ENCODE assay signal across 19 cellular contexts in genomic region chr13:73216381-73216831, GRCh38.
DNase-seq lines count a peak whose midpoint lies in the region; ATAC-seq and TF ChIP-seq lines count a peak whose summit lies in the region.
"Had no signal": no experiment of that assay in that cellular context is flagged by ENCODE, and none has a peak within 500 bp of the region (broad histone marks: within the 10 kb centered on the region; RNA-seq: fewer than 3 reads in every experiment).

No MANE protein-coding gene starts in this region.

- H3K4me3 ChIP-seq in IMR-90 (ENCODE audit: insufficient read depth, low read depth, low read length) = no peak overlapping the region
- no peak overlapping the region for H3K4me3 ChIP-seq in A673 (ENCODE audit: low read depth, low read length, poor library complexity, severe bottlenecking)
- H3K4me3 ChIP-seq: pancreas, SJSA1, uterus had no signal

- 0 out of 2 replicates have a peak overlapping the region, but pooled peaks have one; percentile 60 for H2BK20ac ChIP-seq in IMR-90 (ENCODE audit: low read depth, low read length)

- H3K79me1 ChIP-seq in IMR-90 (ENCODE audit: low read depth in 1 of 2, low read length in 2 of 2) = no peaks in the 10 kb centered on the region

- no peaks in the 10 kb centered on the region for H4K20me1 ChIP-seq in IMR-90 (ENCODE audit: insufficient read depth, low read length)

- no peak overlapping the region for H2BK15ac ChIP-seq in IMR-90 (ENCODE audit: low read depth, low read length)

- dilution Hi-C loops in IMR-90 (cut with HindIII; ENCODE audit: low sequenced_read_pairs, unreplicated experiment) = no loop called here

- H3K36me3 ChIP-seq in IMR-90 (ENCODE audit: control insufficient read depth, insufficient read depth, low read length) (no peaks in the 10 kb centered on the region), A673 (ENCODE audit: insufficient read depth, low read length, poor library complexity, severe bottlenecking) (no peaks in the 10 kb centered on the region)
- H3K36me3 ChIP-seq: pancreas, SJSA1, uterus had no signal

- peak overlapping the region; percentile 60; the same call in 1 of the 2 replicates for H3K18ac ChIP-seq in IMR-90 (ENCODE audit: low read depth, low read length)

- no peak overlapping the region for H3K56ac ChIP-seq in IMR-90 (ENCODE audit: extremely low read depth, insufficient read depth, low read length)

- H3K27ac ChIP-seq in IMR-90 (ENCODE audit: insufficient read depth, low read length) = no peak overlapping the region
- H3K27ac ChIP-seq in A673 (ENCODE audit: low read depth, low read length, poor library complexity, severe bottlenecking) = no peak overlapping the region
- H3K27ac ChIP-seq: pancreas, SJSA1 had no signal

- no peak overlapping the region for H2BK5ac ChIP-seq in IMR-90 (ENCODE audit: low read depth, low read length, poor library complexity, severe bottlenecking)

- H2AFZ ChIP-seq in IMR-90 (replicated peaks; ENCODE audit: low read length, poor library complexity) = no peak overlapping the region

- ATAC-seq in IMR-90 (ENCODE audit: low read depth) (no peak), sciatic nerve (peak; percentile 27)
- ATAC-seq: activated CD4-positive, alpha-beta T cell treated with anti-CD3 and anti-CD28 coated beads for 36 hours; left lobe of liver; pancreas had no signal

- peaks cover 2% of the 10 kb centered on the region; the same call in 1 of the 2 replicates for H3K4me1 ChIP-seq in IMR-90 (ENCODE audit: control insufficient read depth, insufficient read depth, low read length)
- peaks cover 5% of the 10 kb centered on the region for H3K4me1 ChIP-seq in A673 (ENCODE audit: insufficient read depth, low read length, poor library complexity, severe bottlenecking)
- H3K4me1 ChIP-seq: pancreas, SJSA1, uterus had no signal

- 0 out of 2 replicates have a peak, but pooled peaks cover 2% of the 10 kb centered on the region for H3K9me1 ChIP-seq in IMR-90 (ENCODE audit: insufficient read depth, low read length)

- TF ChIP-seq RAD21 in IMR-90 (IDR thresholded peaks at IDR 0.05; ENCODE audit: low read length) = no peak

- TF ChIP-seq CTCF in IMR-90 (conservative IDR thresholded peaks at IDR 0.05; ENCODE audit: low read depth, low read length) (no peak), A673 (conservative IDR thresholded peaks at IDR 0.05; ENCODE audit: low read depth, low read length) (no peak)

- H3K4ac ChIP-seq in IMR-90 (ENCODE audit: low read depth, low read length) = no peak overlapping the region

- in situ Hi-C loops in IMR-90 (cut with MboI; ENCODE audit: low sequenced_read_pairs) = no loop called here

- H3K9ac ChIP-seq in IMR-90 (ENCODE audit: low read depth, low read length) = no peak overlapping the region

- TF ChIP-seq POLR2A in IMR-90 (IDR thresholded peaks at IDR 0.05; ENCODE audit: low read depth, low read length) = no peak

- H3K27me3 ChIP-seq in IMR-90 (ENCODE audit: control insufficient read depth, insufficient read depth, low read length) (no peaks in the 10 kb centered on the region), A673 (replicated peaks; ENCODE audit: insufficient read depth, low read depth, low read length, poor library complexity) (no peaks in the 10 kb centered on the region)
- H3K27me3 ChIP-seq: pancreas, SJSA1, uterus had no signal

- peak overlapping the region; percentile 78; the same call in 1 of the 2 replicates for H3K14ac ChIP-seq in IMR-90 (replicated peaks; ENCODE audit: low read depth, low read length)

- POLR2A ChIA-PET in IMR-90 (lab: Charles Lee; ENCODE audit: unreplicated experiment) (no interaction called here), A673 (lab: Charles Lee; ENCODE audit: low non-redundant PET) (no interaction called here)

- BruUV-seq in IMR-90 (replicated peaks; lab: Mats Ljungman, UMichigan) (no TSS peak), A673 (replicated peaks; lab: Mats Ljungman, UMichigan) (no TSS peak)

- no peak overlapping the region for H4K8ac ChIP-seq in IMR-90 (ENCODE audit: low read depth in 2 of 2, low read length in 2 of 2)

- CTCF ChIA-PET in IMR-90 (lab: Yijun Ruan, JAX) (no interaction called here), A673 (lab: Charles Lee) (no interaction called here)

- intact Hi-C loops in IMR-90 (cut with micrococcal nuclease) = no loop called here
- intact Hi-C loops in sciatic nerve (cut with DNase I) = no loop called here
- intact Hi-C loops in A673 (cut with micrococcal nuclease; ENCODE audit: unreplicated experiment) = no loop called here

- H4K91ac ChIP-seq in IMR-90 (ENCODE audit: insufficient read depth, low read depth, low read length) = no peak overlapping the region

- H2AK5ac ChIP-seq in IMR-90 (ENCODE audit: low read depth, low read length) = no peak overlapping the region

- 85% methylated on average over 2 of the region's 5 CpGs; no CpG with 5 or more reads in 1 of the 2 experiments for WGBS in IMR-90 (ENCODE audit: extremely low coverage in 2 of 2, insufficient read length in 1 of 2), 2 experiments

- H3K9me3 ChIP-seq in IMR-90 (ENCODE audit: control insufficient read depth, insufficient read depth, low read length) = no peaks in the 10 kb centered on the region
- no peaks in the 10 kb centered on the region for H3K9me3 ChIP-seq in A673 (ENCODE audit: low read depth, low read length, poor library complexity, severe bottlenecking)
- H3K9me3 ChIP-seq: pancreas, SJSA1, uterus had no signal

- no peak overlapping the region for H3K23ac ChIP-seq in IMR-90 (ENCODE audit: low read depth, low read length)

- no peak overlapping the region for H2AK9ac ChIP-seq in IMR-90 (replicated peaks; ENCODE audit: low read depth, low read length, poor library complexity)

- peak overlapping the region; percentile 72; the same call in 1 of the 2 replicates for H2BK120ac ChIP-seq in IMR-90 (ENCODE audit: low read depth, low read length)

- no peak overlapping the region; the same call in 1 of the 2 replicates for H4K5ac ChIP-seq in IMR-90 (ENCODE audit: low read depth, low read length)

- no peak overlapping the region for H3K4me2 ChIP-seq in IMR-90 (ENCODE audit: low read depth, low read length)

- DNase-seq in AG20443 (ENCODE audit: low spot score) = peak; percentile 54
- no peak for DNase-seq in IMR-90
- DNase-seq in fibroblast of gingiva (ENCODE audit: low read depth) = peak; percentile 94
- DNase-seq in sciatic nerve (ENCODE audit: low spot score) = no peak
- DNase-seq in A673 (ENCODE audit: low spot score) = no peak
- no peak for DNase-seq in activated T-cell treated with anti-CD3 and anti-CD28 coated beads for 4 hours
- DNase-seq in occipital lobe (lab: John Stamatoyannopoulos, UW) = no peak
- no peak for DNase-seq in GF-D8 (lab: John Stamatoyannopoulos, UW)
- DNase-seq: activated CD4-positive, alpha-beta T cell treated with anti-CD3 and anti-CD28 coated beads for 36 hours; activated naive CD4-positive, alpha-beta T cell; AML-193; NCI-H187 treated with DMSO at 0.1 percent for 48 hours; NCI-H524; pancreas; stimulated activated naive CD4-positive, alpha-beta T cell; T-helper 9 cell had no signal

TF ChIP-seq in IMR-90, 13 proteins besides CTCF, POLR2A, EP300 and RAD21:
- TF ChIP-seq RFX5 (IDR thresholded peaks at IDR 0.05; ENCODE audit: low read depth, low read length) = no peak
- no peak for TF ChIP-seq CHD1 (IDR thresholded peaks at IDR 0.05; ENCODE audit: low read depth, low read length)
- TF ChIP-seq MAZ (IDR thresholded peaks at IDR 0.05; ENCODE audit: borderline replicate concordance, low read depth, low read length) = no peak
- TF ChIP-seq, protein P1, sequence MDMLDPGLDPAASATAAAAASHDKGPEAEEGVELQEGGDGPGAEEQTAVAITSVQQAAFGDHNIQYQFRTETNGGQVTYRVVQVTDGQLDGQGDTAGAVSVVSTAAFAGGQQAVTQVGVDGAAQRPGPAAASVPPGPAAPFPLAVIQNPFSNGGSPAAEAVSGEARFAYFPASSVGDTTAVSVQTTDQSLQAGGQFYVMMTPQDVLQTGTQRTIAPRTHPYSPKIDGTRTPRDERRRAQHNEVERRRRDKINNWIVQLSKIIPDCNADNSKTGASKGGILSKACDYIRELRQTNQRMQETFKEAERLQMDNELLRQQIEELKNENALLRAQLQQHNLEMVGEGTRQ (IDR thresholded peaks at IDR 0.05; ENCODE audit: low read depth, low read length) = no peak
- TF ChIP-seq NFE2L2 (IDR thresholded peaks at IDR 0.05; ENCODE audit: low read depth, low read length) = no peak
- no peak for TF ChIP-seq RCOR1 (IDR thresholded peaks at IDR 0.05; ENCODE audit: insufficient replicate concordance, low read length)
- TF ChIP-seq SMC3 (IDR thresholded peaks at IDR 0.05; ENCODE audit: low read depth, low read length) = no peak
- TF ChIP-seq MAFK (IDR thresholded peaks at IDR 0.05; ENCODE audit: low read depth, low read length) = no peak
- TF ChIP-seq MXI1 (IDR thresholded peaks at IDR 0.05; ENCODE audit: borderline replicate concordance, low read depth, low read length) = no peak
- TF ChIP-seq FOS (IDR thresholded peaks at IDR 0.05; ENCODE audit: low read depth, low read length) = no peak
- TF ChIP-seq ELK1 (IDR thresholded peaks at IDR 0.05; ENCODE audit: borderline replicate concordance, low read depth, low read length) = no peak
TF ChIP-seq in IMR-90: peak in this region for 0.

Comparison
In these comparisons a context has a peak if more than half of its experiments do, and no peak if none do; other contexts are left out.
1. DNase-seq: peak in AG20443 (single experiment) and fibroblast of gingiva (single experiment); none in IMR-90 (single experiment), sciatic nerve (single experiment), A673 (single experiment), activated T-cell treated with anti-CD3 and anti-CD28 coated beads for 4 hours (single experiment), occipital lobe (single experiment) and GF-D8 (single experiment).